9 cellular contexts compared by ENCODE assay signal in genomic region chr16:66934839-66935318, GRCh38. TPM values are rescaled to one million over a fixed set of nuclear protein-coding genes. Genes with fewer than 3 reads are reported as not detected.
A peak's percentile ranks its signal among the peaks of the same experiment; 100 is the strongest.
DNase-seq lines count a peak whose midpoint lies in the region; ATAC-seq and TF ChIP-seq lines count a peak whose summit lies in the region.
"Not testable (repeated sequence)": the region's sequence is repeated elsewhere in the genome, so short reads cannot be mapped to it uniquely, and the experiment has no call there.
"Had no signal": no experiment of that assay in that cellular context is flagged by ENCODE, and none has a peak within 500 bp of the region (broad histone marks: within the 10 kb centered on the region; RNA-seq: fewer than 3 reads in every experiment).

No MANE protein-coding gene starts in this region.

- peak overlapping the region; percentile 55 for H2AFZ ChIP-seq in OCI-LY7 (ENCODE audit: low read length)

- intact Hi-C loops in OCI-LY7 (cut with micrococcal nuclease; ENCODE audit: unreplicated experiment), result loop anchor here (5.0 kb wide), 1 partner anchor 38 kb away; no protein-coding TSS in a partner anchor
- intact Hi-C loops in activated T-helper 1 cell treated with anti-CD3 and anti-CD28 coated beads, Interleukin-12 subunit alpha, Interleukin-12 subunit beta, Interleukin-2, Interleukin-4 antibody, amounts not matched to agents 30 ng/mL and 10 ng/mL and 1 ng/mL, durations not matched to agents 14 hours and 24 hours and 36 hours (cut with micrococcal nuclease), result loop anchor here (1.0 to 2.0 kb wide), 3 partner anchors 12 to 62 kb away; partner anchors contain the start of gene PDP2

- peaks cover 27% of the 10 kb centered on the region for H3K36me3 ChIP-seq in DOHH2 (ENCODE audit: control insufficient read depth, low read length)
- not testable (repeated sequence) for H3K36me3 ChIP-seq in OCI-LY7 (ENCODE audit: insufficient read depth, low read length); iPS-18a (ENCODE audit: control insufficient read depth, low read depth, low read length); thoracic aorta
- H3K36me3 ChIP-seq in duodenal mucosa (ENCODE audit: control insufficient read depth in 1 of 2, insufficient read depth in 2 of 2, low read length in 2 of 2), result peaks cover 25 to 35% of the 10 kb centered on the region in 2 donors

- DNase-seq in OCI-LY7 (ENCODE audit: low spot score), result peak; percentile 12
- DNase-seq in activated T-helper 1 cell treated with anti-CD3 and anti-CD28 coated beads, Interleukin-12 subunit alpha, Interleukin-12 subunit beta, Interleukin-2, Interleukin-4 antibody, amounts not matched to agents 30 ng/mL and 10 ng/mL and 1 ng/mL, durations not matched to agents 14 hours and 24 hours and 36 hours (ENCODE audit: low spot score); neural crest cell (ENCODE audit: low read depth, low spot score); thoracic aorta (ENCODE audit: low spot score): not testable (repeated sequence)

- peaks cover 28% of the 10 kb centered on the region for H3K36me3 Mint-ChIP-seq in activated T-helper 1 cell treated with anti-CD3 and anti-CD28 coated beads, Interleukin-12 subunit alpha, Interleukin-12 subunit beta, Interleukin-2, Interleukin-4 antibody, amounts not matched to agents 30 ng/mL and 10 ng/mL and 1 ng/mL, durations not matched to agents 14 hours and 24 hours and 36 hours (ENCODE audit: low read depth)
- not testable (repeated sequence) for H3K36me3 Mint-ChIP-seq in neural crest cell (ENCODE audit: low read depth)

- TF ChIP-seq CTCF in DOHH2 (IDR thresholded peaks at IDR 0.05; ENCODE audit: low read depth, low read length, poor library complexity, severe bottlenecking); OCI-LY7 (conservative IDR thresholded peaks at IDR 0.05; ENCODE audit: low read length); neural crest cell (conservative IDR thresholded peaks at IDR 0.05); thoracic aorta (IDR thresholded peaks at IDR 0.05): not testable (repeated sequence)

- H3K27me3 ChIP-seq in DOHH2 (ENCODE audit: control insufficient read depth, low read length); duodenal mucosa (ENCODE audit: control insufficient read depth in 1 of 2, insufficient read depth in 2 of 2, low read length in 2 of 2); iPS-18a (ENCODE audit: control insufficient read depth, insufficient read depth, low read length); thoracic aorta (replicated peaks; ENCODE audit: insufficient read depth): not testable (repeated sequence)

- ATAC-seq in HG02943 (IDR thresholded peaks at IDR 0.05; ENCODE audit: low read depth, unreplicated experiment), result peak; percentile 25
- not testable (repeated sequence) for ATAC-seq in thoracic aorta (ENCODE audit: insufficient number of reproducible peaks, low FRiP score, low read depth)

- H3K4me1 Mint-ChIP-seq in activated T-helper 1 cell treated with anti-CD3 and anti-CD28 coated beads, Interleukin-12 subunit alpha, Interleukin-12 subunit beta, Interleukin-2, Interleukin-4 antibody, amounts not matched to agents 30 ng/mL and 10 ng/mL and 1 ng/mL, durations not matched to agents 14 hours and 24 hours and 36 hours (ENCODE audit: low read depth), result peaks cover 53% of the 10 kb centered on the region
- peaks cover 45% of the 10 kb centered on the region for H3K4me1 Mint-ChIP-seq in neural crest cell

- H3K79me2 ChIP-seq in DOHH2 (ENCODE audit: control insufficient read depth, low read length), result peaks cover 40% of the 10 kb centered on the region
- H3K79me2 ChIP-seq in OCI-LY7 (ENCODE audit: insufficient read depth, low read depth, low read length), result not testable (repeated sequence)

- H3K9me2 ChIP-seq in DOHH2 (replicated peaks; ENCODE audit: control insufficient read depth, low read length); OCI-LY7 (ENCODE audit: insufficient read depth, low read length): not testable (repeated sequence)

- H3K4me3 Mint-ChIP-seq in activated T-helper 1 cell treated with anti-CD3 and anti-CD28 coated beads, Interleukin-12 subunit alpha, Interleukin-12 subunit beta, Interleukin-2, Interleukin-4 antibody, amounts not matched to agents 30 ng/mL and 10 ng/mL and 1 ng/mL, durations not matched to agents 14 hours and 24 hours and 36 hours, result peak overlapping the region; percentile 96
- peak overlapping the region; percentile 97 for H3K4me3 Mint-ChIP-seq in neural crest cell

- peak overlapping the region; percentile 84 for H3K4me3 ChIP-seq in DOHH2 (ENCODE audit: low read length)
- H3K4me3 ChIP-seq in OCI-LY7 (ENCODE audit: low read depth, low read length, poor library complexity, severe bottlenecking), result peak overlapping the region; percentile 88
- peak overlapping the region; percentile 99 to 100 for H3K4me3 ChIP-seq in duodenal mucosa (ENCODE audit: low read depth in 1 of 2, low read length in 2 of 2)
- peak overlapping the region; percentile 90 for H3K4me3 ChIP-seq in iPS-18a (ENCODE audit: low read length)
- H3K4me3 ChIP-seq in thoracic aorta, result peak overlapping the region; percentile 98

- H3K9me3 ChIP-seq in DOHH2 (ENCODE audit: control insufficient read depth, insufficient read depth, low read length); OCI-LY7 (ENCODE audit: low read length); duodenal mucosa (ENCODE audit: control insufficient read depth in 1 of 2, low read length in 2 of 2); iPS-18a (ENCODE audit: control insufficient read depth, low read depth, low read length); thoracic aorta: not testable (repeated sequence)

- H3K9ac ChIP-seq in duodenal mucosa (ENCODE audit: low read depth in 1 of 2, low read length in 2 of 2) (peak overlapping the region; percentile 99 to 100), iPS-18a (ENCODE audit: low read length) (peak overlapping the region; percentile 68)

- H3K27me3 Mint-ChIP-seq in activated T-helper 1 cell treated with anti-CD3 and anti-CD28 coated beads, Interleukin-12 subunit alpha, Interleukin-12 subunit beta, Interleukin-2, Interleukin-4 antibody, amounts not matched to agents 30 ng/mL and 10 ng/mL and 1 ng/mL, durations not matched to agents 14 hours and 24 hours and 36 hours (ENCODE audit: insufficient read depth); neural crest cell (ENCODE audit: low read depth): not testable (repeated sequence)

- CTCF ChIA-PET in OCI-LY7 (lab: Charles Lee; ENCODE audit: unreplicated experiment), result not testable (repeated sequence)

- H3K9me3 Mint-ChIP-seq in activated T-helper 1 cell treated with anti-CD3 and anti-CD28 coated beads, Interleukin-12 subunit alpha, Interleukin-12 subunit beta, Interleukin-2, Interleukin-4 antibody, amounts not matched to agents 30 ng/mL and 10 ng/mL and 1 ng/mL, durations not matched to agents 14 hours and 24 hours and 36 hours; neural crest cell: not testable (repeated sequence)

- H4K20me1 ChIP-seq in DOHH2 (ENCODE audit: control insufficient read depth, insufficient read depth, low read depth, low read length); OCI-LY7 (ENCODE audit: insufficient read depth, low read length): not testable (repeated sequence)

- H3K4me1 ChIP-seq in DOHH2 (ENCODE audit: control insufficient read depth, low read length) (peaks cover 22% of the 10 kb centered on the region), OCI-LY7 (ENCODE audit: insufficient read depth, low read length, poor library complexity, severe bottlenecking) (peaks cover 12% of the 10 kb centered on the region), duodenal mucosa (ENCODE audit: control insufficient read depth in 1 of 2, insufficient read depth in 2 of 2, low read length in 2 of 2) (peaks cover 49 to 73% of the 10 kb centered on the region in 2 donors), thoracic aorta (ENCODE audit: control insufficient read depth in 1 of 2, low read depth in 2 of 2) (peaks cover 15 to 37% of the 10 kb centered on the region in 2 donors)
- not testable (repeated sequence) for H3K4me1 ChIP-seq in iPS-18a (ENCODE audit: control insufficient read depth, low read depth, low read length)

- H3K27ac ChIP-seq in DOHH2 (ENCODE audit: low read depth, low read length) (peak overlapping the region; percentile 28), OCI-LY7 (ENCODE audit: low read depth, low read length, poor library complexity, severe bottlenecking) (peak overlapping the region; percentile 34), duodenal mucosa (ENCODE audit: low read depth, low read length) (peak overlapping the region; percentile 95), thoracic aorta (peak overlapping the region; percentile 81 to 91)
- not testable (repeated sequence) for H3K27ac ChIP-seq in iPS-18a (ENCODE audit: low read length)

- peak overlapping the region; percentile 94 for H3K4me2 ChIP-seq in DOHH2 (ENCODE audit: low read length)
- H3K4me2 ChIP-seq in OCI-LY7 (ENCODE audit: low read length), result peak overlapping the region; percentile 95

- H3F3A ChIP-seq in DOHH2 (ENCODE audit: control insufficient read depth, insufficient read depth), result not testable (repeated sequence)

- BruUV-seq in OCI-LY7 (replicated peaks; lab: Mats Ljungman, UMichigan), result TSS peak; percentile 66

- H3K27ac Mint-ChIP-seq in activated T-helper 1 cell treated with anti-CD3 and anti-CD28 coated beads, Interleukin-12 subunit alpha, Interleukin-12 subunit beta, Interleukin-2, Interleukin-4 antibody, amounts not matched to agents 30 ng/mL and 10 ng/mL and 1 ng/mL, durations not matched to agents 14 hours and 24 hours and 36 hours, result peak overlapping the region; percentile 87
- H3K27ac Mint-ChIP-seq in neural crest cell (ENCODE audit: unreplicated experiment), result peak overlapping the region; percentile 96

- POLR2A ChIA-PET in OCI-LY7 (lab: Charles Lee), result interaction anchor here (0.6 kb wide), 1 partner anchor 9 kb away, joined by 3 read pairs; no protein-coding TSS in a partner anchor

RNA-seq across cellular contexts. Expression of gene CES2, which starts 0.4 kb away (rescaled TPM):
- 18.5 and 29.6 TPM in 2 replicates for total RNA-seq in OCI-LY7 (2014; rRNA removed; shearing (Covaris generic))
- 27.6 and 30.7 TPM in 2 replicates for total RNA-seq in OCI-LY7 (2022)
- 34.3 and 36.6 TPM in 2 replicates for total RNA-seq in activated T-helper 1 cell treated with anti-CD3 and anti-CD28 coated beads, Interleukin-12 subunit alpha, Interleukin-12 subunit beta, Interleukin-2, Interleukin-4 antibody, amounts not matched to agents 30 ng/mL and 10 ng/mL and 1 ng/mL, durations not matched to agents 14 hours and 24 hours and 36 hours
- 50.1 and 52.5 TPM in 2 replicates for total RNA-seq in neural crest cell
- total RNA-seq in thoracic aorta, result 10 to 100 TPM; 29.8 to 92.7 TPM

RNA-seq across cellular contexts. Expression of gene CIAO2B, which starts 0.7 kb away (rescaled TPM):
- 132 and 133 TPM in 2 replicates for total RNA-seq in OCI-LY7 (2014; rRNA removed; shearing (Covaris generic))
- 76.4 and 78.3 TPM in 2 replicates for total RNA-seq in OCI-LY7 (2022)
- total RNA-seq in activated T-helper 1 cell treated with anti-CD3 and anti-CD28 coated beads, Interleukin-12 subunit alpha, Interleukin-12 subunit beta, Interleukin-2, Interleukin-4 antibody, amounts not matched to agents 30 ng/mL and 10 ng/mL and 1 ng/mL, durations not matched to agents 14 hours and 24 hours and 36 hours, result 162 and 164 TPM in 2 replicates
- 73.8 and 77.5 TPM in 2 replicates for total RNA-seq in neural crest cell
- 100 to 1,000 TPM in 1 of 2 donors, 10 to 100 TPM in 1; 23.2 to 102 TPM for total RNA-seq in thoracic aorta

RNA-seq across cellular contexts. Expression of gene RRAD, which starts 9.5 kb away (rescaled TPM):
- total RNA-seq in OCI-LY7 (2014; rRNA removed; shearing (Covaris generic)), result 0.09 TPM in 1 of 2 replicates, not detected in the other
- total RNA-seq in OCI-LY7 (2022), result not detected in 2 replicates
- 0.83 and 0.93 TPM in 2 replicates for total RNA-seq in activated T-helper 1 cell treated with anti-CD3 and anti-CD28 coated beads, Interleukin-12 subunit alpha, Interleukin-12 subunit beta, Interleukin-2, Interleukin-4 antibody, amounts not matched to agents 30 ng/mL and 10 ng/mL and 1 ng/mL, durations not matched to agents 14 hours and 24 hours and 36 hours
- 0.20 and 0.54 TPM in 2 replicates for total RNA-seq in neural crest cell
- total RNA-seq in thoracic aorta, result 10 to 100 TPM; 43.2 to 88.3 TPM
- total RNA-seq: HT1080 had no signal

RNA-seq across cellular contexts. Expression of gene CDH16, which starts 16.2 kb away (rescaled TPM):
- total RNA-seq in OCI-LY7 (2014; rRNA removed; shearing (Covaris generic)), result not detected in 2 replicates
- total RNA-seq in OCI-LY7 (2022), result not detected in 2 replicates
- not detected in 2 replicates for total RNA-seq in activated T-helper 1 cell treated with anti-CD3 and anti-CD28 coated beads, Interleukin-12 subunit alpha, Interleukin-12 subunit beta, Interleukin-2, Interleukin-4 antibody, amounts not matched to agents 30 ng/mL and 10 ng/mL and 1 ng/mL, durations not matched to agents 14 hours and 24 hours and 36 hours
- total RNA-seq in neural crest cell, result not detected in 2 replicates
- total RNA-seq in thoracic aorta, result not detected
- total RNA-seq: HT1080 had no signal

RNA-seq across cellular contexts. Expression of gene CES3, which starts 26.2 kb away (rescaled TPM):
- total RNA-seq in OCI-LY7 (2014; rRNA removed; shearing (Covaris generic)), result 1.7 and 2.7 TPM in 2 replicates
- total RNA-seq in OCI-LY7 (2022), result 1.4 and 1.9 TPM in 2 replicates
- 5.6 and 7.3 TPM in 2 replicates for total RNA-seq in activated T-helper 1 cell treated with anti-CD3 and anti-CD28 coated beads, Interleukin-12 subunit alpha, Interleukin-12 subunit beta, Interleukin-2, Interleukin-4 antibody, amounts not matched to agents 30 ng/mL and 10 ng/mL and 1 ng/mL, durations not matched to agents 14 hours and 24 hours and 36 hours
- 2.4 and 3.2 TPM in 2 replicates for total RNA-seq in neural crest cell
- total RNA-seq in thoracic aorta, result 1 to 10 TPM in 1 of 2 donors, under 1 TPM in 1; 0.63 to 1.1 TPM

Comparison
In these comparisons a context has a peak if more than half of its experiments do, and no peak if none do; other contexts are left out.
1. RNA of gene RRAD, which starts 9.5 kb away (total RNA-seq): 43.2 to 88.3 TPM in thoracic aorta; 0.83 to 0.93 TPM in activated T-helper 1 cell treated with anti-CD3 and anti-CD28 coated beads, Interleukin-12 subunit alpha, Interleukin-12 subunit beta, Interleukin-2, Interleukin-4 antibody, amounts not matched to agents 30 ng/mL and 10 ng/mL and 1 ng/mL, durations not matched to agents 14 hours and 24 hours and 36 hours, 0.20 to 0.54 TPM in neural crest cell and 0.09 TPM in OCI-LY7; every median in the first group is over 10 times any median in the second.
2. Peak in every context shown above with its lines, with median percentiles within 50 percentile points of each other: H3K4me3 ChIP-seq.